ENCODE assay signal across 8 cellular contexts in genomic region chr3:101848754-101849713, GRCh38. TPM values are rescaled to one million over a fixed set of nuclear protein-coding genes. Genes with fewer than 3 reads are reported as not detected.
DNase-seq lines count a peak whose midpoint lies in the region; ATAC-seq and TF ChIP-seq lines count a peak whose summit lies in the region.

Gene NFKBIZ, plus strand, starts transcription at chr3:101849514. Its CDS starts 115 bp downstream, at chr3:101849629.

- H3K9me3 ChIP-seq in OCI-LY3 (ENCODE audit: insufficient read depth, low read length) = no peaks in the 10 kb centered on the region

- peak; percentile 68 for ATAC-seq in GM21367 (IDR thresholded peaks at IDR 0.05; ENCODE audit: unreplicated experiment)

- TF ChIP-seq CTCF in OCI-LY3 (IDR thresholded peaks at IDR 0.05; ENCODE audit: low read depth, low read length) = no peak

- H2AFZ ChIP-seq in OCI-LY3 (ENCODE audit: low read depth, low read length) = no peak within 1 kb of the TSS

- H3K27ac ChIP-seq in OCI-LY3 (ENCODE audit: low read length) = peak within 1 kb of the TSS; percentile 88

- peaks cover 49% of the 10 kb centered on the region for H3K4me1 ChIP-seq in OCI-LY3 (ENCODE audit: low read length)

- peaks cover 95% of the 10 kb centered on the region for H3K79me2 ChIP-seq in OCI-LY3 (ENCODE audit: low read length)

- peak within 1 kb of the TSS; percentile 95 for H3K4me3 ChIP-seq in OCI-LY3 (ENCODE audit: low read length)

- peak within 1 kb of the TSS; percentile 80 for H3K4me2 ChIP-seq in OCI-LY3 (ENCODE audit: low read length)

- H3K27me3 ChIP-seq in OCI-LY3 (ENCODE audit: low read depth, low read length) = no peaks in the 10 kb centered on the region

- H3K9ac ChIP-seq in OCI-LY3 (ENCODE audit: low read length) = peak within 1 kb of the TSS; percentile 98

- peaks cover 64% of the 10 kb centered on the region for H3K36me3 ChIP-seq in OCI-LY3 (replicated peaks; ENCODE audit: low read depth, low read length)

- peaks cover 63% of the 10 kb centered on the region for H4K20me1 ChIP-seq in OCI-LY3 (ENCODE audit: insufficient read depth, low read length)

- DNase-seq in COLO829 (ENCODE audit: low spot score) (peak; percentile 97), HT1080 (ENCODE audit: low read depth) (peak; percentile 89), epidermal melanocyte (ENCODE audit: insufficient read length, low spot score) (peak; percentile 90), midbrain (lab: John Stamatoyannopoulos, UW) (peak; percentile 79)
- peak; percentile 94 for DNase-seq in activated CD8-positive, alpha-beta memory T cell treated with anti-CD3 and anti-CD28 coated beads, Interleukin-2, amount 50 U/mL, for 48 hours
- peak; percentile 80 to 87 for DNase-seq in stimulated activated CD8-positive, alpha-beta memory T cell treated with anti-CD3 and anti-CD28 coated beads, Interleukin-2, amount 100 ng/mL, for 1 hour (ENCODE audit: low read depth in 2 of 2)

RNA-seq across cellular contexts. Expression of gene NFKBIZ, which starts in this region (rescaled TPM):
- total RNA-seq in HT1080 (2014; rRNA removed; shearing (Covaris generic)) = 13.3 and 15.8 TPM in 2 replicates
- 6.0 and 7.1 TPM in 2 replicates for polyA plus RNA-seq in HT1080 (2015; cell fraction: cytosol; rRNA removed)
- polyA plus RNA-seq in HT1080 (2015; cell fraction: nucleus; rRNA removed) = 85.1 and 101 TPM in 2 replicates

Comparison
In these comparisons a context has a peak if more than half of its experiments do, and no peak if none do; other contexts are left out.
1. Peak in every context shown above with its lines: DNase-seq, ATAC-seq, H3K4me3 ChIP-seq and H3K27ac ChIP-seq.